1 cellular context compared by ENCODE assay signal in the genomic region with DNA sequence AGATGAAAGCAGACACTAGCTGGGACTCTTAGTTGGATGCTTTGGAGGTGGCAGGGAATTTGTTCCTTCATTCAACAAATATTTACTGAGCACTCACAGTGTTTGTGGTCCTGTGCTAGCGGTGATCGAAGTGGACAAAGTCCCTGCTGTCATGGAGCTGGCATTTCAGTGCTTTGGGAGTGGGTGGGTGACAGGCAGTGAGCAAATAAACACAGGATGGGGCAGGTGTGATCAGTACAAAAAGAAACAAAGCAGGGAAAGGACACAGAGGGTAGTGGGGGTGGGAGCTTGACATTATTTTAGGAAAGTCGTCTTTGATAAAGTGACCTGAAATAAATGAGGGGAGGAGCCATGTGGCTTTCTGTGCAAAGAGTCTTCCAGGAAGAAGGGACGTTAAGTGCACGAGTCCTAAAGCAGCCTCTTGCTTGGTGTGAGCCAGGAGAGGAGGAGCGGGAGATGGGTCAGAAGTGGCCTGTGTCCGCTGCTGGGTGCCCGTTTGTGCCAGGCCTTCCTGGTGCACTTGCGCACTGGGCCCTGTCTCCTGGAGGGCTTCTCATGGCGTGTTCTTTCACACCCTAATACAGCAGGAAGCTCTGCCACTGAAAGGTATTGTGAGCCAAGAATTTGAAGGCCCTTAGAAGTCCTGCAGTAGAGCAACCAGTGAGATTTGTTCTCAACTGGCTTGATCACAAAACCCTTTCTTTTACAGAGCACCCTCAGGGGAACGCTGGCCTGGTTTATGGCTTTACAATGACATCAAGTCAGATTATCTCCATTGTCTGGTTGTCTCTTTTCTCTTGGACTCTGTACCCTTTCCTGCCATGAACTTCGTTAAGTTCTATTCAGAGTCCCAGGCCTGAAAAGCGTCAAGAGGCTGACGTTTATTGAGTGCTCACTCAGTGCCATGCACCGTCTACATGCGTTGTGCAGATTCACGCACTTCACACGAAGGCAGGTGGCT.
A peak's percentile ranks its signal among the peaks of the same experiment; 100 is the strongest.
TF ChIP-seq lines count a peak whose summit lies in the region.

No MANE protein-coding gene starts in this region.

TF ChIP-seq in HepG2, 621 proteins besides CTCF, POLR2A, EP300 and RAD21 (continued from another document and continues in another):
- TF ChIP-seq PHF5A (CRISPR knock-in tag; IDR thresholded peaks at IDR 0.05; ENCODE audit: low read depth, unreplicated experiment), result peak; percentile 69
- no peak for TF ChIP-seq ZNF576 (CRISPR knock-in tag; IDR thresholded peaks at IDR 0.05)
- TF ChIP-seq SIX4 (CRISPR knock-in tag; IDR thresholded peaks at IDR 0.05), result peak; percentile 85
- no peak for TF ChIP-seq SRSF4 (IDR thresholded peaks at IDR 0.05; ENCODE audit: low read depth, low read length, poor library complexity, severe bottlenecking)
- TF ChIP-seq, protein P1, sequence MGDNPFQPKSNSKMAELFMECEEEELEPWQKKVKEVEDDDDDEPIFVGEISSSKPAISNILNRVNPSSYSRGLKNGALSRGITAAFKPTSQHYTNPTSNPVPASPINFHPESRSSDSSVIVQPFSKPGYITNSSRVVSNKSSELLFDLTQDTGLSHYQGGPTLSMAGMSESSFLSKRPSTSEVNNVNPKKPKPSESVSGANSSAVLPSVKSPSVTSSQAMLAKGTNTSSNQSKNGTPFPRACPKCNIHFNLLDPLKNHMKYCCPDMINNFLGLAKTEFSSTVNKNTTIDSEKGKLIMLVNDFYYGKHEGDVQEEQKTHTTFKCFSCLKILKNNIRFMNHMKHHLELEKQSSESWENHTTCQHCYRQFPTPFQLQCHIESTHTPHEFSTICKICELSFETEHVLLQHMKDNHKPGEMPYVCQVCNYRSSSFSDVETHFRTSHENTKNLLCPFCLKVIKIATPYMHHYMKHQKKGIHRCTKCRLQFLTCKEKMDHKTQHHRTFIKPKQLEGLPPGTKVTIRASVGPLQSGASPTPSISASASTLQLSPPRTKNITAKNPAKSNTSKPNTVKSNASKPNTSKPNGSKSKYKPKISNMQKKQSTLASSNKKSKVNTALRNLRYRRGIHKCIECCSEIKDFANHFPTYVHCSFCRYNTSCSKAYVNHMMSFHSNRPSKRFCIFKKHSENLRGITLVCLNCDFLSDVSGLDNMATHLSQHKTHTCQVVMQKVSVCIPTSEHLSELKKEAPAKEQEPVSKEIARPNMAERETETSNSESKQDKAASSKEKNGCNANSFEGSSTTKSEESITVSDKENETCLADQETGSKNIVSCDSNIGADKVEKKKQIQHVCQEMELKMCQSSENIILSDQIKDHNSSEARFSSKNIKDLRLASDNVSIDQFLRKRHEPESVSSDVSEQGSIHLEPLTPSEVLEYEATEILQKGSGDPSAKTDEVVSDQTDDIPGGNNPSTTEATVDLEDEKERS (CRISPR knock-in tag; IDR thresholded peaks at IDR 0.05), result 0 out of 2 replicates have a peak, but pooled peaks have one; percentile 57
- TF ChIP-seq EHMT2 (IDR thresholded peaks at IDR 0.05; ENCODE audit: borderline replicate concordance, low read depth, low read length), result no peak
- no peak for TF ChIP-seq CHD2 (IDR thresholded peaks at IDR 0.05; ENCODE audit: low read depth, low read length)
- TF ChIP-seq SRSF9 (IDR thresholded peaks at IDR 0.05; ENCODE audit: borderline replicate concordance, insufficient read depth, low read depth, low read length, poor library complexity, severe bottlenecking), result no peak
- TF ChIP-seq MED8 (CRISPR knock-in tag; IDR thresholded peaks at IDR 0.05; ENCODE audit: insufficient replicate concordance), result peak; percentile 90
- peak; percentile 43; the same call in 1 of the 2 replicates for TF ChIP-seq ZC3H13 (CRISPR knock-in tag; IDR thresholded peaks at IDR 0.05)
- TF ChIP-seq ZNF644 (CRISPR knock-in tag; IDR thresholded peaks at IDR 0.05; ENCODE audit: low read depth), result peak; percentile 54; the same call in 1 of the 2 replicates
- peak; percentile 50; the same call in 1 of the 2 replicates for TF ChIP-seq CREB1 (IDR thresholded peaks at IDR 0.05)
- TF ChIP-seq CREB1 (CRISPR knock-in tag; IDR thresholded peaks at IDR 0.05), result peak; percentile 70
- peak; percentile 82; the same call in 1 of the 2 replicates for TF ChIP-seq ZNF136 (CRISPR knock-in tag; IDR thresholded peaks at IDR 0.05; ENCODE audit: low read depth)
- peak; percentile 99 for TF ChIP-seq ZBTB7B (CRISPR knock-in tag; IDR thresholded peaks at IDR 0.05)
- TF ChIP-seq CENPT (CRISPR knock-in tag; IDR thresholded peaks at IDR 0.05; ENCODE audit: low read depth), result no peak
- TF ChIP-seq ZNF3 (CRISPR knock-in tag; IDR thresholded peaks at IDR 0.05), result no peak
- TF ChIP-seq ZMYM3 (CRISPR knock-in tag; IDR thresholded peaks at IDR 0.05), result peak; percentile 4; the same call in 1 of the 2 replicates
- TF ChIP-seq CENPBD1 (CRISPR knock-in tag; IDR thresholded peaks at IDR 0.05; ENCODE audit: borderline replicate concordance, low read depth), result peak; percentile 57; the same call in 1 of the 2 replicates
- no peak for TF ChIP-seq ARNT (IDR thresholded peaks at IDR 0.05)
- peak; percentile 82; the same call in 1 of the 2 replicates for TF ChIP-seq MBD4 (IDR thresholded peaks at IDR 0.05; ENCODE audit: borderline replicate concordance, low read length)
- TF ChIP-seq KAT7 (CRISPR knock-in tag; IDR thresholded peaks at IDR 0.05; ENCODE audit: borderline replicate concordance), result 0 out of 2 replicates have a peak, but pooled peaks have one; percentile 39
- TF ChIP-seq MTF1 (CRISPR knock-in tag; IDR thresholded peaks at IDR 0.05), result no peak; the same call in 1 of the 2 replicates
- peak; percentile 88 for TF ChIP-seq ZSCAN25 (CRISPR knock-in tag; IDR thresholded peaks at IDR 0.05)
- TF ChIP-seq NFE2L2 (IDR thresholded peaks at IDR 0.05; ENCODE audit: low read length), result no peak
- TF ChIP-seq SMYD3 (CRISPR knock-in tag; IDR thresholded peaks at IDR 0.05), result 0 out of 2 replicates have a peak, but pooled peaks have one; percentile 52
- peak; percentile 95 for TF ChIP-seq HNF4G (IDR thresholded peaks at IDR 0.05; ENCODE audit: borderline replicate concordance, low read depth, low read length)
- peak; percentile 99 for TF ChIP-seq HNF4G (CRISPR knock-in tag; IDR thresholded peaks at IDR 0.05; ENCODE audit: borderline replicate concordance, low read depth)
- TF ChIP-seq JUN (CRISPR knock-in tag; IDR thresholded peaks at IDR 0.05), result peak; percentile 97
- no peak for TF ChIP-seq EEA1 (CRISPR knock-in tag; IDR thresholded peaks at IDR 0.05; ENCODE audit: borderline replicate concordance)
- peak; percentile 99 for TF ChIP-seq ZNF205 (CRISPR knock-in tag; IDR thresholded peaks at IDR 0.05)
- TF ChIP-seq ZNF263 (CRISPR knock-in tag; IDR thresholded peaks at IDR 0.05), result peak; percentile 87
- no peak for TF ChIP-seq IRX3 (CRISPR knock-in tag; IDR thresholded peaks at IDR 0.05; ENCODE audit: borderline replicate concordance, low read depth)
- TF ChIP-seq, protein P2, sequence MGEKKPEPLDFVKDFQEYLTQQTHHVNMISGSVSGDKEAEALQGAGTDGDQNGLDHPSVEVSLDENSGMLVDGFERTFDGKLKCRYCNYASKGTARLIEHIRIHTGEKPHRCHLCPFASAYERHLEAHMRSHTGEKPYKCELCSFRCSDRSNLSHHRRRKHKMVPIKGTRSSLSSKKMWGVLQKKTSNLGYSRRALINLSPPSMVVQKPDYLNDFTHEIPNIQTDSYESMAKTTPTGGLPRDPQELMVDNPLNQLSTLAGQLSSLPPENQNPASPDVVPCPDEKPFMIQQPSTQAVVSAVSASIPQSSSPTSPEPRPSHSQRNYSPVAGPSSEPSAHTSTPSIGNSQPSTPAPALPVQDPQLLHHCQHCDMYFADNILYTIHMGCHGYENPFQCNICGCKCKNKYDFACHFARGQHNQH (CRISPR knock-in tag; IDR thresholded peaks at IDR 0.05), result peak; percentile 98
- peak; percentile 91; the same call in 1 of the 2 replicates for TF ChIP-seq ZNF292 (CRISPR knock-in tag; IDR thresholded peaks at IDR 0.05; ENCODE audit: borderline replicate concordance, low read depth)
- TF ChIP-seq, protein P3, sequence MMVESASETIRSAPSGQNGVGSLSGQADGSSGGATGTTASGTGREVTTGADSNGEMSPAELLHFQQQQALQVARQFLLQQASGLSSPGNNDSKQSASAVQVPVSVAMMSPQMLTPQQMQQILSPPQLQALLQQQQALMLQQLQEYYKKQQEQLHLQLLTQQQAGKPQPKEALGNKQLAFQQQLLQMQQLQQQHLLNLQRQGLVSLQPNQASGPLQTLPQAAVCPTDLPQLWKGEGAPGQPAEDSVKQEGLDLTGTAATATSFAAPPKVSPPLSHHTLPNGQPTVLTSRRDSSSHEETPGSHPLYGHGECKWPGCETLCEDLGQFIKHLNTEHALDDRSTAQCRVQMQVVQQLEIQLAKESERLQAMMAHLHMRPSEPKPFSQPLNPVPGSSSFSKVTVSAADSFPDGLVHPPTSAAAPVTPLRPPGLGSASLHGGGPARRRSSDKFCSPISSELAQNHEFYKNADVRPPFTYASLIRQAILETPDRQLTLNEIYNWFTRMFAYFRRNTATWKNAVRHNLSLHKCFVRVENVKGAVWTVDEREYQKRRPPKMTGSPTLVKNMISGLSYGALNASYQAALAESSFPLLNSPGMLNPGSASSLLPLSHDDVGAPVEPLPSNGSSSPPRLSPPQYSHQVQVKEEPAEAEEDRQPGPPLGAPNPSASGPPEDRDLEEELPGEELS (CRISPR knock-in tag; IDR thresholded peaks at IDR 0.05), result peak; percentile 100
- TF ChIP-seq MTA3 (CRISPR knock-in tag; IDR thresholded peaks at IDR 0.05), result no peak
- TF ChIP-seq YEATS4 (CRISPR knock-in tag; IDR thresholded peaks at IDR 0.05; ENCODE audit: borderline replicate concordance), result peak; percentile 89
- TF ChIP-seq ZNF121 (CRISPR knock-in tag; IDR thresholded peaks at IDR 0.05), result peak; percentile 92
- TF ChIP-seq JUND (CRISPR knock-in tag; IDR thresholded peaks at IDR 0.05), result peak; percentile 88
- peak; percentile 99 for TF ChIP-seq DPF2 (CRISPR knock-in tag; IDR thresholded peaks at IDR 0.05; ENCODE audit: borderline replicate concordance, low read depth)
- 0 out of 2 replicates have a peak, but pooled peaks have one; percentile 29 for TF ChIP-seq ZNF678 (CRISPR knock-in tag; IDR thresholded peaks at IDR 0.05)
- peak; percentile 98 for TF ChIP-seq MEIS1 (CRISPR knock-in tag; IDR thresholded peaks at IDR 0.05; ENCODE audit: borderline replicate concordance)
- no peak for TF ChIP-seq PLRG1 (conservative IDR thresholded peaks at IDR 0.05)
- 0 out of 2 replicates have a peak, but pooled peaks have one; percentile 20 for TF ChIP-seq ARNT2 (CRISPR knock-in tag; IDR thresholded peaks at IDR 0.05; ENCODE audit: low read depth)
- TF ChIP-seq RFXAP (CRISPR knock-in tag; IDR thresholded peaks at IDR 0.05; ENCODE audit: borderline replicate concordance), result peak; percentile 82; the same call in 1 of the 2 replicates
- peak; percentile 64; the same call in 1 of the 2 replicates for TF ChIP-seq BCL3 (CRISPR knock-in tag; IDR thresholded peaks at IDR 0.05)
- TF ChIP-seq TEF (CRISPR knock-in tag; IDR thresholded peaks at IDR 0.05), result no peak
- no peak for TF ChIP-seq KAT2B (IDR thresholded peaks at IDR 0.05; ENCODE audit: borderline replicate concordance, low read depth, low read length)
- TF ChIP-seq MIXL1 (CRISPR knock-in tag; IDR thresholded peaks at IDR 0.05), result peak; percentile 93
- TF ChIP-seq PRMT3 (CRISPR knock-in tag; IDR thresholded peaks at IDR 0.05; ENCODE audit: borderline replicate concordance, low read depth), result no peak
- TF ChIP-seq SP1 (IDR thresholded peaks at IDR 0.05), result no peak
- TF ChIP-seq SP1 (CRISPR knock-in tag; IDR thresholded peaks at IDR 0.05), result peak; percentile 35; the same call in 1 of the 2 replicates
- TF ChIP-seq SMC3 (IDR thresholded peaks at IDR 0.05; ENCODE audit: low read length), result peak; percentile 23; the same call in 1 of the 2 replicates
- TF ChIP-seq KDM1A (CRISPR knock-in tag; IDR thresholded peaks at IDR 0.05), result peak; percentile 74
- no peak for TF ChIP-seq ZNF570 (CRISPR knock-in tag; IDR thresholded peaks at IDR 0.05; ENCODE audit: borderline replicate concordance)
- peak; percentile 97 for TF ChIP-seq SAP130 (CRISPR knock-in tag; IDR thresholded peaks at IDR 0.05; ENCODE audit: low read depth)
- no peak for TF ChIP-seq RARG (CRISPR knock-in tag; IDR thresholded peaks at IDR 0.05; ENCODE audit: low read depth)
- TF ChIP-seq NR2F6 (IDR thresholded peaks at IDR 0.05), result peak; percentile 90
- peak; percentile 94 for TF ChIP-seq NR2F6 (CRISPR knock-in tag; IDR thresholded peaks at IDR 0.05)
- TF ChIP-seq, protein P4, sequence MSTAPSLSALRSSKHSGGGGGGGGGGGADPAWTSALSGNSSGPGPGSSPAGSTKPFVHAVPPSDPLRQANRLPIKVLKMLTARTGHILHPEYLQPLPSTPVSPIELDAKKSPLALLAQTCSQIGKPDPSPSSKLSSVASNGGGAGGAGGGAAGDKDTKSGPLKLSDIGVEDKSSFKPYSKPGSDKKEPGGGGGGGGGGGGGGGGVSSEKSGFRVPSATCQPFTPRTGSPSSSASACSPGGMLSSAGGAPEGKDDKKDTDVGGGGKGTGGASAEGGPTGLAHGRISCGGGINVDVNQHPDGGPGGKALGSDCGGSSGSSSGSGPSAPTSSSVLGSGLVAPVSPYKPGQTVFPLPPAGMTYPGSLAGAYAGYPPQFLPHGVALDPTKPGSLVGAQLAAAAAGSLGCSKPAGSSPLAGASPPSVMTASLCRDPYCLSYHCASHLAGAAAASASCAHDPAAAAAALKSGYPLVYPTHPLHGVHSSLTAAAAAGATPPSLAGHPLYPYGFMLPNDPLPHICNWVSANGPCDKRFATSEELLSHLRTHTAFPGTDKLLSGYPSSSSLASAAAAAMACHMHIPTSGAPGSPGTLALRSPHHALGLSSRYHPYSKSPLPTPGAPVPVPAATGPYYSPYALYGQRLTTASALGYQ (CRISPR knock-in tag; IDR thresholded peaks at IDR 0.05), result peak; percentile 96
